8 cellular contexts compared by ENCODE assay signal in the genomic region with DNA sequence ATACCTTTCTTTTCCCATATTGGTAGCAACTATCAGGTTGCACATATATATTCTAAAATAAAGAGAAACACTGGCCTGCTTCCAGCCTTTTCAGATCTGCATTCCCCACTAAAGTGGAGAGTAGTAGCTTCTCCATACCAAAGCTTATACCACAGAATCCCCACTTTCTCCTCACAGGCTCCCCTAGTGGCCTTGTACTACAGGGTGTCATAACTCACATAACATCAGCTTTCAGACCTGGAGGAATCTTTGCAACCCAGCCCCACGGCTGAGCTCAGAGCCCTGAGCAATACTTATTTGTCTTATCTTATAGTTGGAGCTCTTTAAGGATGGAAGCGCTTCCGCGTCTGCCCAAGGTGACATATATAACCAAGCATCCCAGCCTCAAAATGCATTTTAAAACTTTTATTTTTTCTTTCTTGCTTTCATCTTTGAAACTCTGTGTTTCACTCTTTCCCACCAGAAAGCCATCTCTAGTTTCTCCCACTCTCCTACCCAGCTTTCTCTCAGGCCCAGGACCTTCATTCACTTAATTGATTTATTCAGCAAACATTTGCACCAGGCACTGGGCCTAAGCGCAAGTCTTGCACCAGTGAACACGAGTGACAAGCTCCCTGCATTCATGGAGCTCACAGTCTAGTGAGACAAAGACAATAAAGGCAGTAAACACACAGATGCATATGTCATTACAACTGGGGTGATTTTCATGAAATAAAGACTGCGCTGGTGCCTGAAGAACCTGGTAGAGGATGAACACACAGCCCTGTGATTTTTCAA.
DNase-seq lines count a peak whose midpoint lies in the region; ATAC-seq and TF ChIP-seq lines count a peak whose summit lies in the region.

No MANE protein-coding gene starts in this region.

- in situ Hi-C loops in KBM-7 (cut with MboI; ENCODE audit: low pct_unique_long_range_greater_than_20kb, low sequenced_read_pairs) = no loop called here

- no peaks in the 10 kb centered on the region for H3K9me3 ChIP-seq in right lobe of liver

- TF ChIP-seq POLR2A in right lobe of liver (IDR thresholded peaks at IDR 0.05) = no peak

- TF ChIP-seq CTCF in WI38 (IDR thresholded peaks at IDR 0.05; ENCODE audit: low read depth, low read length) = peak; percentile 54
- peak; percentile 13 to 40 (median 34) for TF ChIP-seq CTCF in right lobe of liver (IDR thresholded peaks at IDR 0.05)

- DNase-seq in EH (ENCODE audit: low read depth) (peak; percentile 8), KBM-7 (peak; percentile 3), right lobe of liver (no peak), NCI-H2196 (lab: John Stamatoyannopoulos, UW; ENCODE audit: unreplicated experiment) (no peak), T-helper 9 cell (no peak)

- ATAC-seq in right lobe of liver = peak; percentile 39 to 68 (median 54)
- no peak for ATAC-seq in GM18909 (IDR thresholded peaks at IDR 0.05; ENCODE audit: poor library complexity, unreplicated experiment)
- no peak for ATAC-seq in HG03442 (IDR thresholded peaks at IDR 0.05; ENCODE audit: unreplicated experiment)

- no peak overlapping the region for H3K4me3 ChIP-seq in WI38 (ENCODE audit: low read depth, low read length)
- H3K4me3 ChIP-seq in right lobe of liver = no peak overlapping the region

- 59% methylated on average over 7 of the region's 7 CpGs for WGBS in right lobe of liver (ENCODE audit: insufficient coverage, low coverage, low lambda C conversion rate, missing lambda C conversion rate)

- H3K4me1 ChIP-seq in right lobe of liver = peaks cover 0 to 27% (median 8%) of the 10 kb centered on the region in 4 donors

- intact Hi-C loops in right lobe of liver (cut with DNase I) = no loop called here

- no peaks in the 10 kb centered on the region for H3K36me3 ChIP-seq in right lobe of liver

- no peak overlapping the region for H3K27ac ChIP-seq in right lobe of liver

- no peaks in the 10 kb centered on the region for H3K27me3 ChIP-seq in right lobe of liver

Comparison
In these comparisons a context has a peak if more than half of its experiments do, and no peak if none do; other contexts are left out.
1. DNase-seq: peak in EH (single experiment) and KBM-7 (single experiment); none in right lobe of liver (0 of 3), NCI-H2196 (single experiment) and T-helper 9 cell (single experiment).
2. ATAC-seq: peak in right lobe of liver (4 of 4); none in GM18909 (single experiment) and HG03442 (single experiment).